ENCODE assay signal across 21 cellular contexts in genomic region chr9:12698986-12699385, GRCh38. TPM values are rescaled to one million over a fixed set of nuclear protein-coding genes. Genes with fewer than 3 reads are reported as not detected.
DNase-seq lines count a peak whose midpoint lies in the region; ATAC-seq and TF ChIP-seq lines count a peak whose summit lies in the region.
"Had no signal": no experiment of that assay in that cellular context is flagged by ENCODE, and none has a peak within 500 bp of the region (broad histone marks: within the 10 kb centered on the region; RNA-seq: fewer than 3 reads in every experiment).

No MANE protein-coding gene starts in this region.

- no peak for ATAC-seq in HG03025 (IDR thresholded peaks at IDR 0.05; ENCODE audit: low FRiP score, unreplicated experiment)
- ATAC-seq in effector memory CD8-positive, alpha-beta T cell (replicated peaks), result no peak
- ATAC-seq in GM21528 (IDR thresholded peaks at IDR 0.05; ENCODE audit: low FRiP score, unreplicated experiment), result no peak

- no peaks in the 10 kb centered on the region for H3K27me3 Mint-ChIP-seq in effector memory CD8-positive, alpha-beta T cell

- no peaks in the 10 kb centered on the region for H3K4me1 Mint-ChIP-seq in effector memory CD8-positive, alpha-beta T cell (ENCODE audit: low read depth in 2 of 2)

- H3K27ac ChIP-seq in mesodermal cell (ENCODE audit: low read depth, low read length, severe bottlenecking), result peak overlapping the region; percentile 82
- H3K27ac ChIP-seq: colonic mucosa, epithelial cell of prostate had no signal

- no peaks in the 10 kb centered on the region for H3K4me1 ChIP-seq in mesodermal cell (ENCODE audit: control insufficient read depth, insufficient read depth, low read length, poor library complexity, severe bottlenecking)
- H3K4me1 ChIP-seq: colonic mucosa had no signal

- DNase-seq in AG09319 (ENCODE audit: extremely low read depth, low read depth) (no peak), LNCaP clone FGC (ENCODE audit: low read depth) (no peak), epithelial cell of esophagus (ENCODE audit: low read depth) (no peak), HT-29 (ENCODE audit: low spot score) (no peak)
- no peak for DNase-seq in effector memory CD8-positive, alpha-beta T cell
- DNase-seq: activated CD4-positive, alpha-beta T cell treated with anti-CD3 and anti-CD28 coated beads, Interleukin-2, amount 50 U/mL, for 4 hours; activated naive CD4-positive, alpha-beta T cell treated with Interleukin-2 at 50 U/mL for 16 hours; anterior cingulate cortex; colonic mucosa; DMS53; NCI-H187; nephron progenitor cell; NK-92 treated with Interleukin-12 subunit alpha and Interleukin-12 subunit beta, amount 100 ng/mL, for 24 hours; stimulated activated CD4-positive, alpha-beta T cell treated with anti-CD3 and anti-CD28 coated beads, Interleukin-4, amount 100 ng/mL, for 1 hour; T-helper 1 cell had no signal

- peaks cover 11% of the 10 kb centered on the region in 2 donors for H3K9me3 Mint-ChIP-seq in effector memory CD8-positive, alpha-beta T cell
- H3K9me3 Mint-ChIP-seq: nephron progenitor cell had no signal

- H3K27ac Mint-ChIP-seq in effector memory CD8-positive, alpha-beta T cell, result no peak overlapping the region
- H3K27ac Mint-ChIP-seq: nephron progenitor cell had no signal

- H3K4me3 Mint-ChIP-seq in effector memory CD8-positive, alpha-beta T cell, result no peak overlapping the region
- H3K4me3 Mint-ChIP-seq: nephron progenitor cell had no signal

- no peaks in the 10 kb centered on the region for H3K36me3 Mint-ChIP-seq in effector memory CD8-positive, alpha-beta T cell (ENCODE audit: insufficient read depth)

- H3K9me3 ChIP-seq in mesodermal cell (ENCODE audit: control insufficient read depth, low read length), result no peaks in the 10 kb centered on the region
- H3K9me3 ChIP-seq: colonic mucosa had no signal

- WGBS in mesodermal cell (ENCODE audit: insufficient coverage in 2 of 2), 2 experiments, result 100% methylated on average over 1 of the region's 1 CpG

- no peak overlapping the region for H3K4me3 ChIP-seq in LNCaP clone FGC (ENCODE audit: low read depth, low read length)
- H3K4me3 ChIP-seq in epithelial cell of esophagus (ENCODE audit: low read length), result no peak overlapping the region
- no peak overlapping the region for H3K4me3 ChIP-seq in mesodermal cell (ENCODE audit: extremely low read depth, insufficient read depth, low read length, poor library complexity, severe bottlenecking)
- H3K4me3 ChIP-seq: colonic mucosa, skin epidermis had no signal

- H3K36me3 ChIP-seq in mesodermal cell (ENCODE audit: control insufficient read depth, insufficient read depth, low read length), result no peaks in the 10 kb centered on the region
- H3K36me3 ChIP-seq: colonic mucosa had no signal

- peak; percentile 6 for TF ChIP-seq CTCF in AG09319 (IDR thresholded peaks at IDR 0.05; ENCODE audit: low read depth, low read length)
- TF ChIP-seq CTCF in LNCaP clone FGC (IDR thresholded peaks at IDR 0.05; ENCODE audit: control insufficient read depth, extremely low read depth, insufficient read depth), result 0 out of 2 replicates have a peak, but pooled peaks have one; percentile 9
- TF ChIP-seq CTCF in epithelial cell of esophagus (IDR thresholded peaks at IDR 0.05; ENCODE audit: insufficient read depth, low read depth, low read length, missing control alignments), result peak; percentile 8

RNA-seq across cellular contexts. Expression of gene TYRP1, which starts 5.8 kb away (rescaled TPM):
- 2.8 TPM for polyA plus RNA-seq in mesodermal cell (2013, experiment 1 of 2)
- 4.9 TPM for polyA plus RNA-seq in mesodermal cell (2013, experiment 2 of 2)
- total RNA-seq in HT-29 (2014; rRNA removed; shearing (Covaris generic)), result not detected in 2 replicates
- total RNA-seq: mesenteric fat pad had no signal
